8 cellular contexts compared by ENCODE assay signal in the genomic region with DNA sequence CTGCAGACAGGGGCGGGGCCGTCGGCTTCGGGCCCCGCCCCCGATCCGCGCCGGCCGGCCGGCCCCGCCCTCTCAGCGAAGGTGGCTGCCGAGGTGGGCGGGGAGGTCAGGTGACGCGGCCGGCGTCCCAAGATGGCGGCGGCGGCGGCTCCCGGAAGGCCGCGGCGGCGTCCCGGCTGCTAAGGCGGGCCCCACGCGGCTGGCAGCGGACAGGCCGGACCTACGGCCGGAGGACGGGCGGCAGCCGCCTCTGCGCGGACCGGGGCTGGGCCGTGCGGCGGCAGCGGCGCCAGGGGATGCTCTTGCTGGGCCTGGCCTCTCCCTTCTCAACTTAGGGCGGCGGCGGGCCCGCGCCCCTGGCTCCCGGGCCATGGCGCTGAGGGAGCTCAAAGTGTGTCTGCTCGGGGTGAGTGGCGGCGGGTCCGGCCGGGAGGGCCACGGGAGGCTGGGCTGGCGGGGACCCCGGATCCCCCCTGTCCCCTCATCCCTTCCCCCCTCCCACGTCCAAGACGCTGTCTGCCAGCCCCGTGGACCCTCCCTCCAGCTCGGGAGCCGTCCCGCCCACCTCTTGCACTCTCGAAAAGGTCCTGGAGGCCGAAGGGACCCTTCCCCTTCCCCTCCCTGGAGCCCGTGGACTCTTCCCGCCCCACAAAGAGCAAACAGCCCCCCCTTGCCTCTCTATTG. TPM values are rescaled to one million over a fixed set of nuclear protein-coding genes. Genes with fewer than 3 reads are reported as not detected.
DNase-seq lines count a peak whose midpoint lies in the region; ATAC-seq, FAIRE-seq and TF ChIP-seq lines count a peak whose summit lies in the region.

A gene with protein sequence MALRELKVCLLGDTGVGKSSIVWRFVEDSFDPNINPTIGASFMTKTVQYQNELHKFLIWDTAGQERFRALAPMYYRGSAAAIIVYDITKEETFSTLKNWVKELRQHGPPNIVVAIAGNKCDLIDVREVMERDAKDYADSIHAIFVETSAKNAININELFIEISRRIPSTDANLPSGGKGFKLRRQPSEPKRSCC (plus strand): TSS at position 109 of the 684 bp plus-strand sequence. CDS start 262 bp downstream, at position 371.

- peak within 1 kb of the TSS; percentile 77 for H3K27ac ChIP-seq in HUES48 (ENCODE audit: low read depth, low read length)
- H3K27ac ChIP-seq in RWPE2 (ENCODE audit: poor library complexity, severe bottlenecking): peak within 1 kb of the TSS; percentile 69
- H3K27ac ChIP-seq in neural progenitor cell: peak within 1 kb of the TSS; percentile 78
- peak within 1 kb of the TSS; percentile 55 for H3K27ac ChIP-seq in stomach smooth muscle (ENCODE audit: low read length)

- H3F3A ChIP-seq in neural progenitor cell (ENCODE audit: low read depth): peaks cover 6% of the 10 kb centered on the region

- DNase-seq in D721Med (ENCODE audit: insufficient read length, low spot score) (peak; percentile 62), RWPE2 (ENCODE audit: low spot score) (peak; percentile 95), activated gamma-delta T cell (lab: John Stamatoyannopoulos, UW) (peak; percentile 84), foreskin fibroblast (peak; percentile 76 to 94), neural progenitor cell (ENCODE audit: low spot score) (peak; percentile 95)

- H3K9me3 ChIP-seq in HUES48 (ENCODE audit: control insufficient read depth, insufficient read depth, low read length) (no peaks in the 10 kb centered on the region), RWPE2 (ENCODE audit: severe bottlenecking) (no peaks in the 10 kb centered on the region), neural progenitor cell (ENCODE audit: low read depth) (no peaks in the 10 kb centered on the region), stomach smooth muscle (ENCODE audit: control insufficient read depth in 2 of 2, low read length in 2 of 2) (no peaks in the 10 kb centered on the region)

- H3K27me3 Mint-ChIP-seq in neural progenitor cell (ENCODE audit: insufficient read depth, low read depth): no peaks in the 10 kb centered on the region

- ATAC-seq in GM21381 (IDR thresholded peaks at IDR 0.05; ENCODE audit: unreplicated experiment): peak; percentile 76
- peak; percentile 44 for ATAC-seq in RWPE2 (ENCODE audit: low read depth)

- peaks cover 10% of the 10 kb centered on the region for H3K4me1 Mint-ChIP-seq in neural progenitor cell

- H3K9ac ChIP-seq in HUES48 (ENCODE audit: low read depth, low read length): peak within 1 kb of the TSS; percentile 94
- peak within 1 kb of the TSS; percentile 97 for H3K9ac ChIP-seq in neural progenitor cell
- peak within 1 kb of the TSS; percentile 80 to 88 for H3K9ac ChIP-seq in stomach smooth muscle (ENCODE audit: low read length in 2 of 2)

- H2AFZ ChIP-seq in neural progenitor cell (replicated peaks): peak within 1 kb of the TSS; percentile 99

- no peaks in the 10 kb centered on the region for H3K9me3 Mint-ChIP-seq in neural progenitor cell

- H3K27me3 ChIP-seq in HUES48 (ENCODE audit: control insufficient read depth, insufficient read depth, low read length): no peaks in the 10 kb centered on the region
- H3K27me3 ChIP-seq in RWPE2 (ENCODE audit: insufficient read depth, poor library complexity, severe bottlenecking): no peaks in the 10 kb centered on the region
- H3K27me3 ChIP-seq in neural progenitor cell: no peaks in the 10 kb centered on the region
- no peaks in the 10 kb centered on the region for H3K27me3 ChIP-seq in stomach smooth muscle (ENCODE audit: control insufficient read depth in 1 of 2, insufficient read depth in 2 of 2, low read length in 2 of 2)

- peak within 1 kb of the TSS; percentile 72 for H3K27ac Mint-ChIP-seq in neural progenitor cell

- peaks cover 6% of the 10 kb centered on the region for H3K4me1 ChIP-seq in HUES48 (ENCODE audit: control insufficient read depth, insufficient read depth, low read length)
- H3K4me1 ChIP-seq in RWPE2 (ENCODE audit: insufficient read depth, poor library complexity, severe bottlenecking): peaks cover 34% of the 10 kb centered on the region
- peaks cover 6% of the 10 kb centered on the region for H3K4me1 ChIP-seq in neural progenitor cell
- peaks cover 17% of the 10 kb centered on the region for H3K4me1 ChIP-seq in stomach smooth muscle (ENCODE audit: control insufficient read depth, insufficient read depth, low read length)

- peaks cover 24% of the 10 kb centered on the region for H3K79me2 ChIP-seq in neural progenitor cell (ENCODE audit: low read depth)

- peaks cover 18% of the 10 kb centered on the region for H3K36me3 Mint-ChIP-seq in neural progenitor cell

- peak within 1 kb of the TSS; percentile 94 for H3K4me3 Mint-ChIP-seq in neural progenitor cell

- H3K4me3 ChIP-seq in HUES48 (ENCODE audit: low read depth, low read length): peak within 1 kb of the TSS; percentile 90
- peak within 1 kb of the TSS; percentile 98 for H3K4me3 ChIP-seq in RWPE2 (ENCODE audit: severe bottlenecking)
- H3K4me3 ChIP-seq in foreskin fibroblast (ENCODE audit: low read depth in 1 of 2, low read length in 2 of 2): peak within 1 kb of the TSS; percentile 88 to 90
- peak within 1 kb of the TSS; percentile 100 for H3K4me3 ChIP-seq in neural progenitor cell
- H3K4me3 ChIP-seq in stomach smooth muscle (ENCODE audit: low read length in 2 of 2): peak within 1 kb of the TSS; percentile 88 to 90

- H3K36me3 ChIP-seq in HUES48 (ENCODE audit: control insufficient read depth, insufficient read depth, low read length) (peaks cover 32% of the 10 kb centered on the region), RWPE2 (ENCODE audit: low read depth) (peaks cover 39% of the 10 kb centered on the region), neural progenitor cell (peaks cover 7% of the 10 kb centered on the region), stomach smooth muscle (ENCODE audit: control insufficient read depth in 2 of 2, insufficient read depth in 2 of 2, low read length in 2 of 2) (peaks cover 7 to 9% of the 10 kb centered on the region in 2 donors)

- TF ChIP-seq CTCF in D721Med (IDR thresholded peaks at IDR 0.05; ENCODE audit: insufficient read depth, missing control alignments) (no peak), RWPE2 (IDR thresholded peaks at IDR 0.05; ENCODE audit: poor library complexity, severe bottlenecking) (no peak), foreskin fibroblast (IDR thresholded peaks at IDR 0.05; ENCODE audit: low read depth, low read length) (no peak), neural progenitor cell (IDR thresholded peaks at IDR 0.05) (no peak)

- peaks cover 10% of the 10 kb centered on the region for H4K20me1 ChIP-seq in neural progenitor cell (ENCODE audit: low read depth)

- FAIRE-seq in D721Med (lab: Jason Lieb, UNC): no peak

- H3K4me2 ChIP-seq in neural progenitor cell: peak within 1 kb of the TSS; percentile 99

RNA-seq across cellular contexts. Expression of the gene that starts here (rescaled TPM):
- 5.7 and 7.9 TPM in 2 replicates for total RNA-seq in neural progenitor cell (ENCODE audit: low replicate concordance)

Comparison
In these comparisons a context has a peak if more than half of its experiments do, and no peak if none do; other contexts are left out.
1. Peak in every context shown above with its lines: DNase-seq, ATAC-seq, H3K4me3 ChIP-seq and H3K27ac ChIP-seq.